In genomic region chr1:7491089-7491817, GRCh38 we compare ENCODE assay signal across 10 cellular contexts.
DNase-seq lines count a peak whose midpoint lies in the region; ATAC-seq and TF ChIP-seq lines count a peak whose summit lies in the region.
"Had no signal": no experiment of that assay in that cellular context is flagged by ENCODE, and none has a peak within 500 bp of the region (broad histone marks: within the 10 kb centered on the region; RNA-seq: fewer than 3 reads in every experiment).

No MANE protein-coding gene starts in this region.

- no peaks in the 10 kb centered on the region for H3K36me3 Mint-ChIP-seq in brain
- H3K36me3 Mint-ChIP-seq: natural killer cell treated with Interleukin-12 subunit alpha and Interleukin-12 subunit beta and Interleukin-15 and Interleukin-18, amount 100 ng/mL, for 72 hours had no signal

- H3K27me3 Mint-ChIP-seq in brain: peaks cover 10% of the 10 kb centered on the region

- peaks cover 0 to 10% (median 0%) of the 10 kb centered on the region in 5 experiments for H3K9me3 Mint-ChIP-seq in brain

- H3K4me3 Mint-ChIP-seq in brain: peak overlapping the region in 2 of 5 experiments; percentile 10 to 75
- H3K4me3 Mint-ChIP-seq: central memory CD8-positive, alpha-beta T cell; natural killer cell treated with Interleukin-12 subunit alpha and Interleukin-12 subunit beta and Interleukin-15 and Interleukin-18, amount 100 ng/mL, for 72 hours had no signal

- DNase-seq in AG10803 (ENCODE audit: low read depth): peak; percentile 81
- peak; percentile 94 for DNase-seq in NCI-H1436 (lab: John Stamatoyannopoulos, UW)
- DNase-seq in lung microvascular endothelial cell (ENCODE audit: low read depth in 2 of 2): peak; percentile 59 to 76
- DNase-seq in NCI-H2171 treated with DMSO at 0.1 percent for 48 hours (lab: John Stamatoyannopoulos, UW): no peak
- DNase-seq in activated CD8-positive, alpha-beta memory T cell treated with anti-CD3 and anti-CD28 coated beads, Interleukin-2, amount 50 U/mL, for 48 hours: no peak

- H3K4me1 Mint-ChIP-seq in brain: peaks cover 68% of the 10 kb centered on the region
- H3K4me1 Mint-ChIP-seq: central memory CD8-positive, alpha-beta T cell had no signal

- TF ChIP-seq CTCF in AG10803 (conservative IDR thresholded peaks at IDR 0.05; ENCODE audit: low read length): no peak
- no peak for TF ChIP-seq CTCF in brain (conservative IDR thresholded peaks at IDR 0.05)

- peak overlapping the region; percentile 33 to 95 (median 79) for H3K27ac Mint-ChIP-seq in brain
- H3K27ac Mint-ChIP-seq: natural killer cell treated with Interleukin-12 subunit alpha and Interleukin-12 subunit beta and Interleukin-15 and Interleukin-18, amount 100 ng/mL, for 72 hours had no signal

- ATAC-seq in HG02885 (IDR thresholded peaks at IDR 0.05; ENCODE audit: poor library complexity, unreplicated experiment) (no peak), HG03139 (IDR thresholded peaks at IDR 0.05; ENCODE audit: unreplicated experiment) (no peak)
- ATAC-seq: natural killer cell treated with Interleukin-12 subunit alpha and Interleukin-12 subunit beta and Interleukin-15 and Interleukin-18, amount 100 ng/mL, for 72 hours had no signal

- no peak overlapping the region; the same call in 1 of the 2 replicates for H3K4me3 ChIP-seq in AG10803 (ENCODE audit: low read length)

Comparison
In these comparisons a context has a peak if more than half of its experiments do, and no peak if none do; other contexts are left out.
1. DNase-seq: peak in AG10803 (single experiment), NCI-H1436 (single experiment) and lung microvascular endothelial cell (2 of 2); none in NCI-H2171 treated with DMSO at 0.1 percent for 48 hours (single experiment) and activated CD8-positive, alpha-beta memory T cell treated with anti-CD3 and anti-CD28 coated beads, Interleukin-2, amount 50 U/mL, for 48 hours (single experiment).